ENCODE assay signal across 1 cellular context in the genomic region with DNA sequence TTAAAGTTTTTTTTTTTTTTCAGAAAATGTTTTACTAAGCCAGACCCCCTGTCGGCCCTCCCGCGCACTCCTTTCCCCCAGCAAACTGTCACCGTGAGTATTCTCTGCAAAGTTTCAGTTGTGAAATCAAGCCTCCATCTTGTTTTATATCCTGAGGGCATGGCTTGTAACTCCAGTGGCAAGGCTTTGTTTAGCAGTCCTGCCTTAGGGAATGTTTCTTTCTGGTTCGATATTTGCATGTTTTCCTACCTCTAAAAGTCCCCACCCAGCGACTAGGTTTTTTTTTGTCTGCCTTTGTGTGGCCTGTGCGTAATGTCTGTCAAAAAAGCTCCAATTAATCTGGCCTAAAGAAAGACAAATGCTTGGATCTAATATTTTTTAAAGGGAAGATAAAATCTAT.
TF ChIP-seq lines count a peak whose summit lies in the region.

No MANE protein-coding gene starts in this region.

TF ChIP-seq in WTC11, 78 proteins besides CTCF, POLR2A, EP300 and RAD21 (continued from another document):
- TF ChIP-seq, protein P1, sequence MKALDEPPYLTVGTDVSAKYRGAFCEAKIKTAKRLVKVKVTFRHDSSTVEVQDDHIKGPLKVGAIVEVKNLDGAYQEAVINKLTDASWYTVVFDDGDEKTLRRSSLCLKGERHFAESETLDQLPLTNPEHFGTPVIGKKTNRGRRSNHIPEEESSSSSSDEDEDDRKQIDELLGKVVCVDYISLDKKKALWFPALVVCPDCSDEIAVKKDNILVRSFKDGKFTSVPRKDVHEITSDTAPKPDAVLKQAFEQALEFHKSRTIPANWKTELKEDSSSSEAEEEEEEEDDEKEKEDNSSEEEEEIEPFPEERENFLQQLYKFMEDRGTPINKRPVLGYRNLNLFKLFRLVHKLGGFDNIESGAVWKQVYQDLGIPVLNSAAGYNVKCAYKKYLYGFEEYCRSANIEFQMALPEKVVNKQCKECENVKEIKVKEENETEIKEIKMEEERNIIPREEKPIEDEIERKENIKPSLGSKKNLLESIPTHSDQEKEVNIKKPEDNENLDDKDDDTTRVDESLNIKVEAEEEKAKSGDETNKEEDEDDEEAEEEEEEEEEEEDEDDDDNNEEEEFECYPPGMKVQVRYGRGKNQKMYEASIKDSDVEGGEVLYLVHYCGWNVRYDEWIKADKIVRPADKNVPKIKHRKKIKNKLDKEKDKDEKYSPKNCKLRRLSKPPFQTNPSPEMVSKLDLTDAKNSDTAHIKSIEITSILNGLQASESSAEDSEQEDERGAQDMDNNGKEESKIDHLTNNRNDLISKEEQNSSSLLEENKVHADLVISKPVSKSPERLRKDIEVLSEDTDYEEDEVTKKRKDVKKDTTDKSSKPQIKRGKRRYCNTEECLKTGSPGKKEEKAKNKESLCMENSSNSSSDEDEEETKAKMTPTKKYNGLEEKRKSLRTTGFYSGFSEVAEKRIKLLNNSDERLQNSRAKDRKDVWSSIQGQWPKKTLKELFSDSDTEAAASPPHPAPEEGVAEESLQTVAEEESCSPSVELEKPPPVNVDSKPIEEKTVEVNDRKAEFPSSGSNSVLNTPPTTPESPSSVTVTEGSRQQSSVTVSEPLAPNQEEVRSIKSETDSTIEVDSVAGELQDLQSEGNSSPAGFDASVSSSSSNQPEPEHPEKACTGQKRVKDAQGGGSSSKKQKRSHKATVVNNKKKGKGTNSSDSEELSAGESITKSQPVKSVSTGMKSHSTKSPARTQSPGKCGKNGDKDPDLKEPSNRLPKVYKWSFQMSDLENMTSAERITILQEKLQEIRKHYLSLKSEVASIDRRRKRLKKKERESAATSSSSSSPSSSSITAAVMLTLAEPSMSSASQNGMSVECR (CRISPR knock-in tag; IDR thresholded peaks at IDR 0.05; ENCODE audit: borderline replicate concordance) = no peak
- TF ChIP-seq, protein P2, sequence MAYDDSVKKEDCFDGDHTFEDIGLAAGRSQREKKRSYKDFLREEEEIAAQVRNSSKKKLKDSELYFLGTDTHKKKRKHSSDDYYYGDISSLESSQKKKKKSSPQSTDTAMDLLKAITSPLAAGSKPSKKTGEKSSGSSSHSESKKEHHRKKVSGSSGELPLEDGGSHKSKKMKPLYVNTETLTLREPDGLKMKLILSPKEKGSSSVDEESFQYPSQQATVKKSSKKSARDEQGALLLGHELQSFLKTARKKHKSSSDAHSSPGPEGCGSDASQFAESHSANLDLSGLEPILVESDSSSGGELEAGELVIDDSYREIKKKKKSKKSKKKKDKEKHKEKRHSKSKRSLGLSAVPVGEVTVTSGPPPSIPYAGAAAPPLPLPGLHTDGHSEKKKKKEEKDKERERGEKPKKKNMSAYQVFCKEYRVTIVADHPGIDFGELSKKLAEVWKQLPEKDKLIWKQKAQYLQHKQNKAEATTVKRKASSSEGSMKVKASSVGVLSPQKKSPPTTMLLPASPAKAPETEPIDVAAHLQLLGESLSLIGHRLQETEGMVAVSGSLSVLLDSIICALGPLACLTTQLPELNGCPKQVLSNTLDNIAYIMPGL (CRISPR knock-in tag; IDR thresholded peaks at IDR 0.05) = no peak
- TF ChIP-seq SMAD3 (CRISPR knock-in tag; IDR thresholded peaks at IDR 0.05; ENCODE audit: borderline replicate concordance) (no peak), MXD4 (CRISPR knock-in tag; IDR thresholded peaks at IDR 0.05; ENCODE audit: borderline replicate concordance) (no peak), ZNF121 (CRISPR knock-in tag; IDR thresholded peaks at IDR 0.05) (no peak), CBFB (CRISPR knock-in tag; IDR thresholded peaks at IDR 0.05; ENCODE audit: low read depth) (no peak), JAZF1 (CRISPR knock-in tag; IDR thresholded peaks at IDR 0.05) (no peak)
- TF ChIP-seq, protein P3, sequence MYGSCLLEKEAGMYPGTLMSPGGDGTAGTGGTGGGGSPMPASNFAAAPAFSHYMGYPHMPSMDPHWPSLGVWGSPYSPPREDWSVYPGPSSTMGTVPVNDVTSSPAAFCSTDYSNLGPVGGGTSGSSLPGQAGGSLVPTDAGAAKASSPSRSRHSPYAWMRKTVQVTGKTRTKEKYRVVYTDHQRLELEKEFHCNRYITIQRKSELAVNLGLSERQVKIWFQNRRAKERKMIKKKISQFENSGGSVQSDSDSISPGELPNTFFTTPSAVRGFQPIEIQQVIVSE (CRISPR knock-in tag; IDR thresholded peaks at IDR 0.05; ENCODE audit: borderline replicate concordance) = no peak
- TF ChIP-seq, protein P4, sequence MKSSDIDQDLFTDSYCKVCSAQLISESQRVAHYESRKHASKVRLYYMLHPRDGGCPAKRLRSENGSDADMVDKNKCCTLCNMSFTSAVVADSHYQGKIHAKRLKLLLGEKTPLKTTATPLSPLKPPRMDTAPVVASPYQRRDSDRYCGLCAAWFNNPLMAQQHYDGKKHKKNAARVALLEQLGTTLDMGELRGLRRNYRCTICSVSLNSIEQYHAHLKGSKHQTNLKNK (CRISPR knock-in tag; IDR thresholded peaks at IDR 0.05) = no peak
- TF ChIP-seq, protein P5, sequence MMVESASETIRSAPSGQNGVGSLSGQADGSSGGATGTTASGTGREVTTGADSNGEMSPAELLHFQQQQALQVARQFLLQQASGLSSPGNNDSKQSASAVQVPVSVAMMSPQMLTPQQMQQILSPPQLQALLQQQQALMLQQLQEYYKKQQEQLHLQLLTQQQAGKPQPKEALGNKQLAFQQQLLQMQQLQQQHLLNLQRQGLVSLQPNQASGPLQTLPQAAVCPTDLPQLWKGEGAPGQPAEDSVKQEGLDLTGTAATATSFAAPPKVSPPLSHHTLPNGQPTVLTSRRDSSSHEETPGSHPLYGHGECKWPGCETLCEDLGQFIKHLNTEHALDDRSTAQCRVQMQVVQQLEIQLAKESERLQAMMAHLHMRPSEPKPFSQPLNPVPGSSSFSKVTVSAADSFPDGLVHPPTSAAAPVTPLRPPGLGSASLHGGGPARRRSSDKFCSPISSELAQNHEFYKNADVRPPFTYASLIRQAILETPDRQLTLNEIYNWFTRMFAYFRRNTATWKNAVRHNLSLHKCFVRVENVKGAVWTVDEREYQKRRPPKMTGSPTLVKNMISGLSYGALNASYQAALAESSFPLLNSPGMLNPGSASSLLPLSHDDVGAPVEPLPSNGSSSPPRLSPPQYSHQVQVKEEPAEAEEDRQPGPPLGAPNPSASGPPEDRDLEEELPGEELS (CRISPR knock-in tag; IDR thresholded peaks at IDR 0.05) = no peak
TF ChIP-seq in WTC11: peak in this region for 0.
